ENCODE assay signal across 8 cellular contexts in the genomic region with DNA sequence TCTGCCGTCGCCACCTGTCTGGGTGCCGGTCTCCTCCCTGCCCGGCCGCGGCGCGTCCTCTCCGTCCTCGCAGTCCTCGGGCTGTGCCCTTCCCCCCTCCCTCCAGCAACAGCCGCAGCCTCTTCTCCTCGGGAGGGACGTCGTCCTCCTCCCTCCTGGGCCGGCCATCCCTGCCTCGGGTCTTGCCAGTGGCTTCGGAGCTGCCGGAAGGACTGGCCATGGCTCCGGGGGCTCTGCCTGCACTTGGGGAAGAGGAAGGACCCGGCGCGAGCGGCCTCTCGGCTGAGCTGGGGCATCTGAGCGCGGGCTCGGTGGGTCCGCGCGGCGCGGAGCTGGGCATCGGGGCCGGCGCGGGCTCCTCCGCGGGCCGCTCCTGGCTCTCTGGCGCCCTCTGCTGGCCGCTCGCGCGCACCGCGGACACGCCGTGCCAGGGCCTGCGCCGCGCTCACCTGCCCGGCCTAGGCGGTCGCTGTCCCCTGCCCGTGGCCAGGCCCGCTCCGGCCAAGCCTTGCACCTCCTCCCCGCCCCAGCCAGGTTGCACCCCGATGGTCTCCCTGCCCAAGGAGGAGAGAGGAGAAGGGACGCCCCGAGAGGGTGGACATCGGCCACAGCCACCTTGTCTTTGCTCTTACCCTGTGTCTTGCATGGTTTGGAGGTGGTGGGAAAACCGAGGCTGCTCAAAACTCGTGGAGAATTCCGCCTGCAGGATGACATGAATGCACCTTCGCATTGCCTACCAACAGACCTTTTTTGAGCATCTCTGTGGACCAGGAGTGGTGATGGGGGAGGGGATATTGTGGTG.
DNase-seq lines count a peak whose midpoint lies in the region; ATAC-seq, FAIRE-seq and TF ChIP-seq lines count a peak whose summit lies in the region.
"Not testable (repeated sequence)": the region's sequence is repeated elsewhere in the genome, so short reads cannot be mapped to it uniquely, and the experiment has no call there.

No MANE protein-coding gene starts in this region.

- H3K9me3 Mint-ChIP-seq in CD4-positive, alpha-beta memory T cell, result not testable (repeated sequence)

- not testable (repeated sequence) for H3K9me3 ChIP-seq in CD4-positive, alpha-beta memory T cell (ENCODE audit: control insufficient read depth in 1 of 2, low read length in 2 of 2); SK-N-MC (ENCODE audit: low read depth, low read length); iPS-18c (ENCODE audit: control insufficient read depth, insufficient read depth, low read length); pancreas

- 3 to 4% methylated on average over 41 to 67 of the region's 67 CpGs for WGBS in pancreas, 2 donors

- POLR2A ChIA-PET in CD4-positive, alpha-beta memory T cell (lab: Charles Lee; ENCODE audit: partially characterized antibody), result not testable (repeated sequence)

- not testable (repeated sequence) for H3K36me3 ChIP-seq in CD4-positive, alpha-beta memory T cell (ENCODE audit: insufficient read depth, low read length); SK-N-MC (ENCODE audit: insufficient read depth, low read length); pancreas

- DNase-seq in CD4-positive, alpha-beta memory T cell, result peak in 4 of 5 donors; percentile 36 to 55 (median 43)
- not testable (repeated sequence) for DNase-seq in SK-N-MC (ENCODE audit: low read depth, low spot score); coronary artery (ENCODE audit: low spot score)
- peak; percentile 32 to 64 for DNase-seq in activated T-cell treated with anti-CD3 and anti-CD28 coated beads, Interleukin-2, amount 50 U/mL, for 48 hours
- DNase-seq in pancreas, result peak in 5 of 6 donors; percentile 44 to 93 (median 72)
- peak; percentile 7 for DNase-seq in stimulated activated naive CD4-positive, alpha-beta T cell treated with Interleukin-2 at 50 U/mL for 16 hours (lab: John Stamatoyannopoulos, UW)

- H3K9ac ChIP-seq in SK-N-MC (ENCODE audit: insufficient read length), result not testable (repeated sequence)

- ATAC-seq in HG03442 (IDR thresholded peaks at IDR 0.05; ENCODE audit: unreplicated experiment), result peak; percentile 61
- peak in 3 of 4 donors; percentile 56 to 74 (median 57) for ATAC-seq in pancreas

- TF ChIP-seq CTCF in coronary artery (IDR thresholded peaks at IDR 0.05) (peak; percentile 91), pancreas (IDR thresholded peaks at IDR 0.05) (peak; percentile 22 to 88 (median 62))

- H3K27me3 Mint-ChIP-seq in CD4-positive, alpha-beta memory T cell, result peaks cover 18 to 28% of the 10 kb centered on the region in 2 donors

- FAIRE-seq in pancreas (lab: Jason Lieb, UNC), result not testable (repeated sequence)

- CTCF ChIA-PET in CD4-positive, alpha-beta memory T cell (lab: Charles Lee; ENCODE audit: partially characterized antibody), result not testable (repeated sequence)

- not testable (repeated sequence) for H3K4me1 Mint-ChIP-seq in CD4-positive, alpha-beta memory T cell

- H3K36me3 Mint-ChIP-seq in CD4-positive, alpha-beta memory T cell, result not testable (repeated sequence)

- peak overlapping the region in 6 of 8 donors; percentile 46 to 80 (median 70) for H3K4me3 Mint-ChIP-seq in CD4-positive, alpha-beta memory T cell

- intact Hi-C loops in CD4-positive, alpha-beta memory T cell (cut with micrococcal nuclease); pancreas (cut with DNase I): not testable (repeated sequence)

- not testable (repeated sequence) for H3K27me3 ChIP-seq in CD4-positive, alpha-beta memory T cell (ENCODE audit: insufficient read depth, low read length); pancreas

- not testable (repeated sequence) for H3K27ac Mint-ChIP-seq in CD4-positive, alpha-beta memory T cell

- not testable (repeated sequence) for H3K27ac ChIP-seq in CD4-positive, alpha-beta memory T cell (ENCODE audit: low read depth, low read length); SK-N-MC; coronary artery; pancreas

- H3K4me1 ChIP-seq in CD4-positive, alpha-beta memory T cell (ENCODE audit: insufficient read depth, low read length); pancreas: not testable (repeated sequence)

- not testable (repeated sequence) for H3K4me3 ChIP-seq in CD4-positive, alpha-beta memory T cell (ENCODE audit: low read length in 2 of 2)
- H3K4me3 ChIP-seq in SK-N-MC (peak overlapping the region; percentile 55), coronary artery (peak overlapping the region; percentile 71), iPS-18c (ENCODE audit: insufficient read depth, low read depth, low read length) (peak overlapping the region; percentile 31; the same call in 1 of the 2 replicates), pancreas (peak overlapping the region in 3 of 4 donors; percentile 15 to 58 (median 45))
